11 cellular contexts compared by ENCODE assay signal in genomic region chr11:33158596-33158995, GRCh38. TPM values are rescaled to one million over a fixed set of nuclear protein-coding genes. Genes with fewer than 3 reads are reported as not detected.
DNase-seq lines count a peak whose midpoint lies in the region; ATAC-seq and TF ChIP-seq lines count a peak whose summit lies in the region.
"Had no signal": no experiment of that assay in that cellular context is flagged by ENCODE, and none has a peak within 500 bp of the region (broad histone marks: within the 10 kb centered on the region; RNA-seq: fewer than 3 reads in every experiment).

No MANE protein-coding gene starts in this region.

- intact Hi-C loops in activated T-helper 2 cell treated with anti-CD3 and anti-CD28 coated beads, Interferon-gamma antibody, Interleukin-2, Interleukin-4, amounts not matched to agents 10 μg/mL and 5 μg/mL and 100 μg/mL, durations not matched to agents 14 hours and 24 hours and 36 hours (cut with micrococcal nuclease) = no loop called here
- intact Hi-C loops in dorsolateral prefrontal cortex (cut with DNase I) = no loop called here

- H3K9me3 Mint-ChIP-seq in CD4-positive, CD25-positive, alpha-beta regulatory T cell = no peaks in the 10 kb centered on the region
- peaks cover 4% of the 10 kb centered on the region; the same call in 1 of the 2 replicates for H3K9me3 Mint-ChIP-seq in HFFc6
- H3K9me3 Mint-ChIP-seq in activated T-helper 2 cell treated with anti-CD3 and anti-CD28 coated beads, Interferon-gamma antibody, Interleukin-2, Interleukin-4, amounts not matched to agents 10 μg/mL and 5 μg/mL and 100 μg/mL, durations not matched to agents 14 hours and 24 hours and 36 hours = no peaks in the 10 kb centered on the region

- peak overlapping the region; percentile 86 to 100 (median 98) for H3K4me3 Mint-ChIP-seq in CD4-positive, CD25-positive, alpha-beta regulatory T cell
- H3K4me3 Mint-ChIP-seq in HFFc6 = peak overlapping the region; percentile 100
- peak overlapping the region; percentile 100 for H3K4me3 Mint-ChIP-seq in activated T-helper 2 cell treated with anti-CD3 and anti-CD28 coated beads, Interferon-gamma antibody, Interleukin-2, Interleukin-4, amounts not matched to agents 10 μg/mL and 5 μg/mL and 100 μg/mL, durations not matched to agents 14 hours and 24 hours and 36 hours (ENCODE audit: low read depth)

- peaks cover 44% of the 10 kb centered on the region for H3K4me1 ChIP-seq in CD4-positive, CD25-positive, alpha-beta regulatory T cell (ENCODE audit: control insufficient read depth, insufficient read depth, low read length, poor library complexity, severe bottlenecking)
- no peaks in the 10 kb centered on the region for H3K4me1 ChIP-seq in mesendoderm (ENCODE audit: control insufficient read depth, low read depth, low read length)

- no peak overlapping the region for H2BK120ac ChIP-seq in mesendoderm (ENCODE audit: low read depth, low read length)

- H2BK5ac ChIP-seq in mesendoderm (ENCODE audit: low read length) = no peak overlapping the region

- H3K4me2 ChIP-seq in mesendoderm (ENCODE audit: low read length) = peak overlapping the region; percentile 27

- H3K27ac ChIP-seq in CD4-positive, CD25-positive, alpha-beta regulatory T cell (ENCODE audit: insufficient read depth, low read length, poor library complexity, severe bottlenecking) = no peak overlapping the region
- H3K27ac ChIP-seq in mesendoderm (ENCODE audit: low read depth, low read length) (no peak overlapping the region), dorsolateral prefrontal cortex (no peak overlapping the region)
- H3K27ac ChIP-seq: SJSA1 had no signal

- H3K18ac ChIP-seq in mesendoderm (ENCODE audit: low read length) = no peak overlapping the region

- POLR2A ChIA-PET in HEK293T (lab: Yijun Ruan, JAX) = no interaction called here

- no peaks in the 10 kb centered on the region for H3K27me3 Mint-ChIP-seq in CD4-positive, CD25-positive, alpha-beta regulatory T cell
- H3K27me3 Mint-ChIP-seq in HFFc6 (ENCODE audit: insufficient read depth) = peaks cover 2% of the 10 kb centered on the region
- H3K27me3 Mint-ChIP-seq in activated T-helper 2 cell treated with anti-CD3 and anti-CD28 coated beads, Interferon-gamma antibody, Interleukin-2, Interleukin-4, amounts not matched to agents 10 μg/mL and 5 μg/mL and 100 μg/mL, durations not matched to agents 14 hours and 24 hours and 36 hours (ENCODE audit: low read depth) = no peaks in the 10 kb centered on the region

- CTCF ChIA-PET in HEK293T (lab: Yijun Ruan, JAX) = no interaction called here

- peaks cover 69% of the 10 kb centered on the region for H3K79me2 ChIP-seq in mesendoderm (ENCODE audit: control insufficient read depth, insufficient read depth, low read length)

- H3K23ac ChIP-seq in mesendoderm (ENCODE audit: low read length) = no peak overlapping the region

- peaks cover 32% of the 10 kb centered on the region for H3K36me3 Mint-ChIP-seq in CD4-positive, CD25-positive, alpha-beta regulatory T cell
- peaks cover 47% of the 10 kb centered on the region for H3K36me3 Mint-ChIP-seq in HFFc6 (ENCODE audit: low read depth)
- H3K36me3 Mint-ChIP-seq in activated T-helper 2 cell treated with anti-CD3 and anti-CD28 coated beads, Interferon-gamma antibody, Interleukin-2, Interleukin-4, amounts not matched to agents 10 μg/mL and 5 μg/mL and 100 μg/mL, durations not matched to agents 14 hours and 24 hours and 36 hours (ENCODE audit: low read depth) = peaks cover 61% of the 10 kb centered on the region

- no peaks in the 10 kb centered on the region for H3K79me1 ChIP-seq in mesendoderm (ENCODE audit: low read length)

- no peaks in the 10 kb centered on the region for H3K27me3 ChIP-seq in CD4-positive, CD25-positive, alpha-beta regulatory T cell (ENCODE audit: control insufficient read depth, insufficient read depth, low read length)
- H3K27me3 ChIP-seq in mesendoderm (ENCODE audit: insufficient read depth, low read length, poor library complexity) = no peaks in the 10 kb centered on the region
- H3K27me3 ChIP-seq in dorsolateral prefrontal cortex = no peaks in the 10 kb centered on the region
- H3K27me3 ChIP-seq: SJSA1 had no signal

- no peaks in the 10 kb centered on the region for H3K9me3 ChIP-seq in CD4-positive, CD25-positive, alpha-beta regulatory T cell (ENCODE audit: control insufficient read depth in 2 of 2, low read length in 2 of 2)

- H3K4me3 ChIP-seq in CD4-positive, CD25-positive, alpha-beta regulatory T cell (ENCODE audit: low read depth, low read length) = peak overlapping the region; percentile 65
- H3K4me3 ChIP-seq in mesendoderm (ENCODE audit: low read length) = no peak overlapping the region
- H3K4me3 ChIP-seq in dorsolateral prefrontal cortex = peak overlapping the region in 11 of 59 donors; percentile 4 to 94 (median 24)
- H3K4me3 ChIP-seq: SJSA1 had no signal

- TF ChIP-seq CTCF in HFFc6 (IDR thresholded peaks at IDR 0.05) = no peak
- no peak for TF ChIP-seq CTCF in dorsolateral prefrontal cortex (IDR thresholded peaks at IDR 0.05 in 54 of 56, conservative IDR thresholded peaks at IDR 0.05 in 2 of 56; ENCODE audit: low read depth in 1 of 56, partially characterized antibody in 56 of 56)

- no CpG with 5 or more reads among the region's 1 CpG for WGBS in mesendoderm (ENCODE audit: extremely low coverage, insufficient coverage, low lambda C conversion rate)

- no peak overlapping the region for H2BK15ac ChIP-seq in mesendoderm (replicated peaks; ENCODE audit: low read depth)

- no peak overlapping the region for H4K5ac ChIP-seq in mesendoderm (ENCODE audit: low read length)

- H3K4me1 Mint-ChIP-seq in CD4-positive, CD25-positive, alpha-beta regulatory T cell = peaks cover 37 to 75% (median 63%) of the 10 kb centered on the region in 4 donors
- H3K4me1 Mint-ChIP-seq in HFFc6 (ENCODE audit: low read depth) = peaks cover 57% of the 10 kb centered on the region
- H3K4me1 Mint-ChIP-seq in activated T-helper 2 cell treated with anti-CD3 and anti-CD28 coated beads, Interferon-gamma antibody, Interleukin-2, Interleukin-4, amounts not matched to agents 10 μg/mL and 5 μg/mL and 100 μg/mL, durations not matched to agents 14 hours and 24 hours and 36 hours (ENCODE audit: low read depth) = peaks cover 42% of the 10 kb centered on the region

- H4K8ac ChIP-seq in mesendoderm (ENCODE audit: low read depth, low read length) = no peak overlapping the region

- no peak overlapping the region for H3K9ac ChIP-seq in mesendoderm (ENCODE audit: low read length)

- no peak overlapping the region for H3K56ac ChIP-seq in mesendoderm (ENCODE audit: low read length)

- no peak for ATAC-seq in CD4-positive, CD25-positive, alpha-beta regulatory T cell (ENCODE audit: low read depth in 2 of 2)
- ATAC-seq in GM18870 (IDR thresholded peaks at IDR 0.05; ENCODE audit: unreplicated experiment) (no peak), HG03095 (IDR thresholded peaks at IDR 0.05; ENCODE audit: unreplicated experiment) (no peak)

- no peak overlapping the region for H2AK5ac ChIP-seq in mesendoderm (ENCODE audit: low read length)

- H3K36me3 ChIP-seq in CD4-positive, CD25-positive, alpha-beta regulatory T cell (ENCODE audit: control insufficient read depth, insufficient read depth, low read length) = no peaks in the 10 kb centered on the region
- no peaks in the 10 kb centered on the region for H3K36me3 ChIP-seq in mesendoderm (ENCODE audit: control insufficient read depth, insufficient read depth, low read length)

- DNase-seq in CD4-positive, CD25-positive, alpha-beta regulatory T cell = no peak
- no peak for DNase-seq in HFFc6
- DNase-seq in activated T-helper 2 cell treated with anti-CD3 and anti-CD28 coated beads, Interferon-gamma antibody, Interleukin-2, Interleukin-4, amounts not matched to agents 10 μg/mL and 5 μg/mL and 100 μg/mL, durations not matched to agents 14 hours and 24 hours and 36 hours (ENCODE audit: low spot score) = no peak
- DNase-seq in mesendoderm = peak; percentile 66
- no peak for DNase-seq in HEK293T (ENCODE audit: extremely low spot score)
- no peak for DNase-seq in dorsolateral prefrontal cortex
- DNase-seq: dermis blood vessel endothelial cell, NCI-H2029 treated with DMSO at 0.1 percent for 48 hours had no signal

- no peak overlapping the region for H3K4ac ChIP-seq in mesendoderm (ENCODE audit: low read depth, low read length)

- H3K27ac Mint-ChIP-seq in CD4-positive, CD25-positive, alpha-beta regulatory T cell = peak overlapping the region in 2 of 3 donors; percentile 1 to 47
- peak overlapping the region; percentile 61 for H3K27ac Mint-ChIP-seq in HFFc6
- peak overlapping the region; percentile 17 for H3K27ac Mint-ChIP-seq in activated T-helper 2 cell treated with anti-CD3 and anti-CD28 coated beads, Interferon-gamma antibody, Interleukin-2, Interleukin-4, amounts not matched to agents 10 μg/mL and 5 μg/mL and 100 μg/mL, durations not matched to agents 14 hours and 24 hours and 36 hours

TF ChIP-seq in HEK293T, 16 proteins besides CTCF, POLR2A, EP300 and RAD21:
- TF ChIP-seq SP1 (IDR thresholded peaks at IDR 0.05) = no peak
- no peak for TF ChIP-seq ZNF384 (IDR thresholded peaks at IDR 0.05)
- TF ChIP-seq HDGF (IDR thresholded peaks at IDR 0.05; ENCODE audit: borderline replicate concordance) = no peak
- no peak for TF ChIP-seq BHLHE40 (IDR thresholded peaks at IDR 0.05; ENCODE audit: borderline replicate concordance)
- TF ChIP-seq NFRKB (IDR thresholded peaks at IDR 0.05) = no peak
- TF ChIP-seq TARDBP (IDR thresholded peaks at IDR 0.05) = no peak
- no peak for TF ChIP-seq PKNOX1 (IDR thresholded peaks at IDR 0.05)
TF ChIP-seq in HEK293T: peak in this region for 0.

RNA-seq across cellular contexts. Expression of gene CSTF3, which starts 2.7 kb away (rescaled TPM):
- total RNA-seq in CD4-positive, CD25-positive, alpha-beta regulatory T cell = 21.4 TPM
- polyA plus RNA-seq in CD4-positive, CD25-positive, alpha-beta regulatory T cell = 10 to 100 TPM; 14.3 to 18.8 (median 16.2) TPM
- 10 to 100 TPM; 28.9 to 39.5 (median 35.6) TPM for total RNA-seq in HFFc6 (2021; fragmentation: NEBNext Ultra II Directional; extraction: Animal tissue kit (Norgen Biotek cat#: 25700))
- total RNA-seq in activated T-helper 2 cell treated with anti-CD3 and anti-CD28 coated beads, Interferon-gamma antibody, Interleukin-2, Interleukin-4, amounts not matched to agents 10 μg/mL and 5 μg/mL and 100 μg/mL, durations not matched to agents 14 hours and 24 hours and 36 hours = 34.1 and 38.6 TPM in 2 replicates
- 44.3 TPM for polyA plus RNA-seq in mesendoderm (2013, experiment 1 of 2)
- polyA plus RNA-seq in mesendoderm (2013, experiment 2 of 2) = 46.1 TPM
- total RNA-seq in dorsolateral prefrontal cortex = 10 to 100 TPM; 20.9 to 50.5 (median 35.5) TPM
